Comparison of ENCODE assay signal across 11 cellular contexts in genomic region chr12:9868951-9869306, GRCh38. TPM values are rescaled to one million over a fixed set of nuclear protein-coding genes. Genes with fewer than 3 reads are reported as not detected.
DNase-seq lines count a peak whose midpoint lies in the region; ATAC-seq and TF ChIP-seq lines count a peak whose summit lies in the region.
"Had no signal": no experiment of that assay in that cellular context is flagged by ENCODE, and none has a peak within 500 bp of the region (broad histone marks: within the 10 kb centered on the region; RNA-seq: fewer than 3 reads in every experiment).

No MANE protein-coding gene starts in this region.

- intact Hi-C loops in esophagus muscularis mucosa (cut with DNase I), result no loop called here

- H3K36me3 ChIP-seq in SK-N-MC (ENCODE audit: insufficient read depth, low read length) (no peaks in the 10 kb centered on the region), esophagus muscularis mucosa (no peaks in the 10 kb centered on the region), skeletal muscle tissue (ENCODE audit: control insufficient read depth in 3 of 3, insufficient read depth in 3 of 3, low read length in 3 of 3) (no peaks in the 10 kb centered on the region)

- no peak for TF ChIP-seq CTCF in esophagus muscularis mucosa (IDR thresholded peaks at IDR 0.05)

- H3K4me3 ChIP-seq in GM08714 (ENCODE audit: low read length) (peak overlapping the region; percentile 56; the same call in 1 of the 2 replicates), SK-N-MC (peak overlapping the region; percentile 84), esophagus muscularis mucosa (peak overlapping the region; percentile 42 to 57 (median 52)), skeletal muscle tissue (ENCODE audit: low read length in 3 of 3) (peak overlapping the region; percentile 66 to 86 (median 75))

- H3K4me1 ChIP-seq in esophagus muscularis mucosa, result no peaks in the 10 kb centered on the region
- H3K4me1 ChIP-seq in skeletal muscle tissue (ENCODE audit: control insufficient read depth in 3 of 3, insufficient read depth in 3 of 3, low read length in 3 of 3), result peaks cover 3 to 9% (median 4%) of the 10 kb centered on the region in 3 donors

- DNase-seq in SK-N-MC (ENCODE audit: low read depth, low spot score), result no peak
- no peak for DNase-seq in esophagus muscularis mucosa (ENCODE audit: extremely low spot score)
- DNase-seq in NCI-H526 (lab: John Stamatoyannopoulos, UW), result no peak
- DNase-seq: activated CD4-positive, CD25-positive, alpha-beta regulatory T cell treated with anti-CD3 and anti-CD28 coated beads, Interleukin-2, amount 50 U/mL, for 72 hours; NCI-H2081 treated with DMSO at 0.1 percent for 48 hours had no signal

- no peaks in the 10 kb centered on the region for H3K27me3 ChIP-seq in esophagus muscularis mucosa
- no peaks in the 10 kb centered on the region for H3K27me3 ChIP-seq in skeletal muscle tissue (ENCODE audit: control insufficient read depth in 3 of 3, insufficient read depth in 3 of 3, low read length in 3 of 3)

- no peak for TF ChIP-seq EP300 in esophagus muscularis mucosa (IDR thresholded peaks at IDR 0.05)

- no peak for ATAC-seq in GM19328 (IDR thresholded peaks at IDR 0.05; ENCODE audit: unreplicated experiment)
- ATAC-seq in GM19324 (IDR thresholded peaks at IDR 0.05; ENCODE audit: low FRiP score, unreplicated experiment), result no peak
- no peak for ATAC-seq in GM18502 (IDR thresholded peaks at IDR 0.05; ENCODE audit: poor library complexity, unreplicated experiment)

- WGBS in esophagus muscularis mucosa, result 41% methylated on average over 4 of the region's 4 CpGs

- no peaks in the 10 kb centered on the region; the same call in 1 of the 2 replicates for H3K9me3 ChIP-seq in SK-N-MC (ENCODE audit: low read depth, low read length)
- H3K9me3 ChIP-seq in esophagus muscularis mucosa, result peaks cover 0 to 2% (median under 1%) of the 10 kb centered on the region in 4 donors
- H3K9me3 ChIP-seq in skeletal muscle tissue (ENCODE audit: control insufficient read depth in 3 of 3, low read length in 3 of 3), result peaks cover 0 to 2% (median 0%) of the 10 kb centered on the region in 3 donors

- H3K27ac ChIP-seq in SK-N-MC, result peak overlapping the region; percentile 84
- peak overlapping the region; percentile 67 to 79 (median 74) for H3K27ac ChIP-seq in esophagus muscularis mucosa (replicated peaks in 1 of 4)
- peak overlapping the region; percentile 97 for H3K27ac ChIP-seq in skeletal muscle tissue (ENCODE audit: low read depth, low read length)

- H3K9ac ChIP-seq in SK-N-MC (ENCODE audit: insufficient read length) (peak overlapping the region; percentile 81), skeletal muscle tissue (ENCODE audit: low read depth in 1 of 3, low read length in 3 of 3) (peak overlapping the region; percentile 79 to 93 (median 85))

- TF ChIP-seq POLR2A in esophagus muscularis mucosa (IDR thresholded peaks at IDR 0.05; ENCODE audit: low read depth), result no peak

RNA-seq across cellular contexts. Expression of gene CLEC2B, which starts 0.2 kb away (rescaled TPM):
- total RNA-seq in esophagus muscularis mucosa (10 to 100 TPM in 1 of 4 donors, 1 to 10 TPM in 3; 3.3 to 11.3 (median 7.6) TPM), skeletal muscle tissue (2.6 TPM)

RNA-seq across cellular contexts. Expression of gene KLRF2, which starts 12.4 kb away (rescaled TPM):
- total RNA-seq in esophagus muscularis mucosa (not detected), skeletal muscle tissue (not detected)
- total RNA-seq: glomerular endothelial cell had no signal

RNA-seq across cellular contexts. Expression of gene KLRF1, which starts 41.6 kb away (rescaled TPM):
- total RNA-seq in esophagus muscularis mucosa (under 1 TPM in 1 of 4 donors, not detected in 3; 0.66 TPM), skeletal muscle tissue (not detected)
- total RNA-seq: glomerular endothelial cell had no signal
